Comparison of ENCODE assay signal across 9 cellular contexts in genomic region chr11:1748467-1749019, GRCh38.
DNase-seq lines count a peak whose midpoint lies in the region; ATAC-seq lines count a peak whose summit lies in the region.
"Had no signal": no experiment of that assay in that cellular context is flagged by ENCODE, and none has a peak within 500 bp of the region (broad histone marks: within the 10 kb centered on the region; RNA-seq: fewer than 3 reads in every experiment).

No MANE protein-coding gene starts in this region.

- H3K4me3 ChIP-seq in iPS-18a (ENCODE audit: low read length) (peak overlapping the region; percentile 48), skeletal muscle cell (ENCODE audit: low read depth, low read length) (peak overlapping the region; percentile 71)

- H3K36me3 ChIP-seq in ES-I3 (ENCODE audit: insufficient read depth, low read length) (no peaks in the 10 kb centered on the region), iPS-18a (ENCODE audit: control insufficient read depth, low read depth, low read length) (no peaks in the 10 kb centered on the region)

- no peak for ATAC-seq in GM21737 (IDR thresholded peaks at IDR 0.05; ENCODE audit: unreplicated experiment)

- DNase-seq in astrocyte of the hippocampus (ENCODE audit: low read depth, low spot score): peak; percentile 47
- no peak for DNase-seq in skeletal muscle cell (ENCODE audit: low read depth)
- DNase-seq in NCI-H1092 (lab: John Stamatoyannopoulos, UW): no peak
- no peak for DNase-seq in putamen (ENCODE audit: low spot score)
- no peak for DNase-seq in ecto neural progenitor cell (ENCODE audit: low spot score)
- DNase-seq: activated gamma-delta T cell treated with Interleukin-2 at 50 U/mL for 16 hours had no signal

- H3K9me3 ChIP-seq in ES-I3 (ENCODE audit: control insufficient read depth, insufficient read depth, low read length): no peaks in the 10 kb centered on the region
- no peaks in the 10 kb centered on the region for H3K9me3 ChIP-seq in iPS-18a (ENCODE audit: control insufficient read depth, low read depth, low read length)

- H3K27me3 ChIP-seq in iPS-18a (ENCODE audit: control insufficient read depth, insufficient read depth, low read length): peaks cover 34% of the 10 kb centered on the region

- no peak overlapping the region for H3K27ac ChIP-seq in iPS-18a (ENCODE audit: low read length)

- H3K9ac ChIP-seq in ES-I3 (ENCODE audit: low read depth, low read length) (peak overlapping the region; percentile 42; the same call in 1 of the 2 replicates), iPS-18a (ENCODE audit: low read length) (no peak overlapping the region)

- H3K4me1 ChIP-seq in ES-I3 (ENCODE audit: insufficient read depth, low read length) (no peaks in the 10 kb centered on the region; the same call in 1 of the 2 replicates), iPS-18a (ENCODE audit: control insufficient read depth, low read depth, low read length) (peaks cover 7% of the 10 kb centered on the region)
